In the genomic region with DNA sequence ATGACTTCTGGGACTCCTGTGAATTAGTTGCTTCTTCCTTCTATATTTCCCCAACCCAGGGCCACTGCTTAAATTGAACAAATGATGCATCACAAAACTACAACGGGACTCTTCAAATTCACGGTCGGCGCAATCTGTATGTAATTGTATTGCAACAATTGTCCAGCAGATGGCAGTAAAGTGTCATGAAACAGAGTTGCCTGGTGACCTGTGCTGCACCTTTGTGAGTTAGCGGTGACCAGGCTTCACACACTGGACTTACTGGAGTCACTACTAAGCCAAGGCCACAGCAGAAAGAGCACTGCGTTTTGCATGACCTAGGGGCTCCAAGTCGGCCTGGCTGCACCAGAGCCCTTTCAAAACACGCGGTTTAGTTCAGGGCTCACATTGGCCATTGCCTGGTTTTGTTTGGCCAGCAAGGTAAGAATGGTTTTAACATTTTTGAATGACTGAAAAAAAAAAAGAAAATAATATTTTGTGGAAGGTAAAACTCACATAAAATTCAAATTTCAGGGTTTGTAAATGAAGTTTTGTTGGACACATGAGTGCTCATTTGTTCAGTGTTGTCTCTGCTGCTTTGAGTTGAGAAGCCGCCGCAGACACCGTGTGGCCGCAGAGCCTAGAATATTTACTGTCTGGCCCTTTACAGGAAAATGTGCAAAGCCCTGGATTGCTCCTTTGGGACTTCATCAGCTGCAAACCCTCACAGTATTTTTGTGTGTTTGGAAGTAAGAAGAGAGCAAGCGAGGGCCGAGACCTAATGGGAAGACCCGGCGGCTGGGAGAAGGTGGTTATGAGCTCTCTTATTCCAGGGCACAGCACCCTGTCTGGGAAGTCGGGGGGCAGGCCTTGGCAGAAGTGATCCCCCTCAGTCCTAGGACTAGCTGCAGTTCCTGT, we compare ENCODE assay signal across 1 cellular context.
TF ChIP-seq lines count a peak whose summit lies in the region.

No MANE protein-coding gene starts in this region.

TF ChIP-seq in GM23338, 12 proteins besides CTCF, POLR2A, EP300 and RAD21 (continued from another document):
- TF ChIP-seq, protein P1, sequence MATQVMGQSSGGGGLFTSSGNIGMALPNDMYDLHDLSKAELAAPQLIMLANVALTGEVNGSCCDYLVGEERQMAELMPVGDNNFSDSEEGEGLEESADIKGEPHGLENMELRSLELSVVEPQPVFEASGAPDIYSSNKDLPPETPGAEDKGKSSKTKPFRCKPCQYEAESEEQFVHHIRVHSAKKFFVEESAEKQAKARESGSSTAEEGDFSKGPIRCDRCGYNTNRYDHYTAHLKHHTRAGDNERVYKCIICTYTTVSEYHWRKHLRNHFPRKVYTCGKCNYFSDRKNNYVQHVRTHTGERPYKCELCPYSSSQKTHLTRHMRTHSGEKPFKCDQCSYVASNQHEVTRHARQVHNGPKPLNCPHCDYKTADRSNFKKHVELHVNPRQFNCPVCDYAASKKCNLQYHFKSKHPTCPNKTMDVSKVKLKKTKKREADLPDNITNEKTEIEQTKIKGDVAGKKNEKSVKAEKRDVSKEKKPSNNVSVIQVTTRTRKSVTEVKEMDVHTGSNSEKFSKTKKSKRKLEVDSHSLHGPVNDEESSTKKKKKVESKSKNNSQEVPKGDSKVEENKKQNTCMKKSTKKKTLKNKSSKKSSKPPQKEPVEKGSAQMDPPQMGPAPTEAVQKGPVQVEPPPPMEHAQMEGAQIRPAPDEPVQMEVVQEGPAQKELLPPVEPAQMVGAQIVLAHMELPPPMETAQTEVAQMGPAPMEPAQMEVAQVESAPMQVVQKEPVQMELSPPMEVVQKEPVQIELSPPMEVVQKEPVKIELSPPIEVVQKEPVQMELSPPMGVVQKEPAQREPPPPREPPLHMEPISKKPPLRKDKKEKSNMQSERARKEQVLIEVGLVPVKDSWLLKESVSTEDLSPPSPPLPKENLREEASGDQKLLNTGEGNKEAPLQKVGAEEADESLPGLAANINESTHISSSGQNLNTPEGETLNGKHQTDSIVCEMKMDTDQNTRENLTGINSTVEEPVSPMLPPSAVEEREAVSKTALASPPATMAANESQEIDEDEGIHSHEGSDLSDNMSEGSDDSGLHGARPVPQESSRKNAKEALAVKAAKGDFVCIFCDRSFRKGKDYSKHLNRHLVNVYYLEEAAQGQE (IDR thresholded peaks at IDR 0.05; ENCODE audit: unreplicated experiment) = no peak
- TF ChIP-seq JUNB (IDR thresholded peaks at IDR 0.05; ENCODE audit: unreplicated experiment) (no peak), EZH2phosphoT487 (IDR thresholded peaks at IDR 0.05; ENCODE audit: unreplicated experiment) (no peak), CREB1 (CRISPR knock-in tag; IDR thresholded peaks at IDR 0.05; ENCODE audit: low read depth) (no peak), ZNF331 (CRISPR knock-in tag; IDR thresholded peaks at IDR 0.05; ENCODE audit: low read depth) (no peak), EZH2 (IDR thresholded peaks at IDR 0.05; ENCODE audit: low read depth, unreplicated experiment) (no peak), STAT1 (IDR thresholded peaks at IDR 0.05; ENCODE audit: unreplicated experiment) (no peak), ZNF114 (CRISPR knock-in tag; IDR thresholded peaks at IDR 0.05) (no peak)
- TF ChIP-seq, protein P2, sequence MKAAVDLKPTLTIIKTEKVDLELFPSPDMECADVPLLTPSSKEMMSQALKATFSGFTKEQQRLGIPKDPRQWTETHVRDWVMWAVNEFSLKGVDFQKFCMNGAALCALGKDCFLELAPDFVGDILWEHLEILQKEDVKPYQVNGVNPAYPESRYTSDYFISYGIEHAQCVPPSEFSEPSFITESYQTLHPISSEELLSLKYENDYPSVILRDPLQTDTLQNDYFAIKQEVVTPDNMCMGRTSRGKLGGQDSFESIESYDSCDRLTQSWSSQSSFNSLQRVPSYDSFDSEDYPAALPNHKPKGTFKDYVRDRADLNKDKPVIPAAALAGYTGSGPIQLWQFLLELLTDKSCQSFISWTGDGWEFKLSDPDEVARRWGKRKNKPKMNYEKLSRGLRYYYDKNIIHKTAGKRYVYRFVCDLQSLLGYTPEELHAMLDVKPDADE (IDR thresholded peaks at IDR 0.05) = no peak
